ENCODE assay signal across 1 cellular context in the genomic region with DNA sequence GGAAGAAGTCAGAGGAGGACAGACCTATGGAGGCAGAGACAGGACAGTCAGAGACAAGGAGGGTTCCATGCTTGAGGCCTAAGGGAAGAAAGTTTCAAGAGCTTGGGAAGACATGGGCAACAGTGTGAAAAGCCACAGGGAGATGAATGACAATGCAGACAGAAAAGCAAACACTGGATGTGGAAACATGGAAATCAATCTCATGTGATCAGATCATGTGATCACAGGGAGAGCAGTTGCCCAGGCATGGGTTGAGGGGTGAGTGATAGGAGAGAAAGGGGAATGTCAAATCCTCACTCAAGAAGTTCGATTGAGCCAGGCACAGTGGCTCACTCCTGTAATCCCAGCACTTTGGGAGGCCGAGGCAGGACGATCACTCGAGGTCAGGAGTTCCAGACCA.
TF ChIP-seq lines count a peak whose summit lies in the region.

No MANE protein-coding gene starts in this region.

TF ChIP-seq in GM12878, 131 proteins besides CTCF, POLR2A, EP300 and RAD21:
- TF ChIP-seq RELB (IDR thresholded peaks at IDR 0.05; ENCODE audit: low read depth), result no peak
- no peak for TF ChIP-seq RB1 (IDR thresholded peaks at IDR 0.05; ENCODE audit: borderline replicate concordance)
- no peak for TF ChIP-seq MYC (IDR thresholded peaks at IDR 0.05; ENCODE audit: insufficient read depth, insufficient read length, insufficient replicate concordance, low read length, severe bottlenecking)
- TF ChIP-seq CHD1 (IDR thresholded peaks at IDR 0.05; ENCODE audit: low read depth, low read length), result no peak
- TF ChIP-seq HDGF (IDR thresholded peaks at IDR 0.05), result no peak
